Comparison of ENCODE assay signal across 15 cellular contexts in the genomic region with DNA sequence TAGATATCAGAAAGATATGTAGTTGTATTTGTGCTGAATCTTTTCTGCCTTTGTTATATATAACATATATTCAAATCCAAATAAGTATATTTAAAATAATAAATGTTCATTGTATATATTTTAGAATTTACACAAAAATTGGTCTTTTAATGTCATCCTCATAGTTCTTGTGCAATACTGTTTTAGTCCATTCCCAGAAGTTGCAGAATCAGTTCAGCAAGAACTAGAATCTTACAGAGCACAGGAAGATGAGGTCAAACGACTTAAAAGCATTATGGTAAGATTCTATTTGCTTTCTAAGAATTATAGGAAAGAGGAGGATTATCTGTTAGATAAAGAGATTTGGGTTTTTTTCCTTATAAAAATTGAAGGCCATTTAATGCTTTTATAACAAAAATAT. TPM values are rescaled to one million over a fixed set of nuclear protein-coding genes. Genes with fewer than 3 reads are reported as not detected.
DNase-seq lines count a peak whose midpoint lies in the region; FAIRE-seq and TF ChIP-seq lines count a peak whose summit lies in the region.
"Had no signal": no experiment of that assay in that cellular context is flagged by ENCODE, and none has a peak within 500 bp of the region (broad histone marks: within the 10 kb centered on the region; RNA-seq: fewer than 3 reads in every experiment).

No MANE protein-coding gene starts in this region.

- H3K4me3 ChIP-seq in fibroblast of villous mesenchyme (ENCODE audit: low read depth, low read length): no peak overlapping the region
- no peak overlapping the region for H3K4me3 ChIP-seq in small intestine (ENCODE audit: low read depth in 1 of 2, low read length in 2 of 2)
- no peak overlapping the region for H3K4me3 ChIP-seq in right atrium auricular region
- H3K4me3 ChIP-seq: GM12878, GM23338 had no signal

- WGBS in small intestine, 3 donors: 59 to 71% (median 63%) methylated on average over 1 of the region's 1 CpG

- DNase-seq in GM19239 (ENCODE audit: insufficient read length, low spot score): no peak
- peak; percentile 43 for DNase-seq in amniotic epithelial cell (ENCODE audit: low read depth)
- peak; percentile 12 for DNase-seq in fibroblast of villous mesenchyme (ENCODE audit: low read depth)
- DNase-seq in small intestine: no peak
- no peak for DNase-seq in right atrium auricular region (ENCODE audit: low spot score)
- no peak for DNase-seq in NCI-H226
- no peak for DNase-seq in NCI-H446 (lab: John Stamatoyannopoulos, UW)
- DNase-seq: C1 segment of cervical spinal cord; Calu3; CD4-positive, alpha-beta T cell; DMS 273 treated with DMSO at 0.1 percent for 48 hours; H9 had no signal

- peaks cover 0 to 6% of the 10 kb centered on the region in 2 donors for H3K36me3 ChIP-seq in small intestine (ENCODE audit: control insufficient read depth in 2 of 2, insufficient read depth in 2 of 2, low read length in 2 of 2)
- H3K36me3 ChIP-seq in right atrium auricular region: peaks cover 23% of the 10 kb centered on the region

- H3K4me1 ChIP-seq in small intestine (ENCODE audit: control insufficient read depth in 2 of 2, insufficient read depth in 1 of 2, low read depth in 1 of 2, low read length in 1 of 2): no peaks in the 10 kb centered on the region
- no peaks in the 10 kb centered on the region for H3K4me1 ChIP-seq in right atrium auricular region

- H3K27ac ChIP-seq in small intestine (ENCODE audit: low read depth in 1 of 2, low read length in 1 of 2): no peak overlapping the region
- H3K27ac ChIP-seq in right atrium auricular region: no peak overlapping the region

- H3K9me3 ChIP-seq in small intestine (ENCODE audit: control insufficient read depth, low read depth) (no peaks in the 10 kb centered on the region), right atrium auricular region (no peaks in the 10 kb centered on the region)

- peak; percentile 26 for FAIRE-seq in GM19239 (lab: Jason Lieb, UNC)
- FAIRE-seq in small intestine (lab: Jason Lieb, UNC): peak; percentile 82
- FAIRE-seq: GM12878, GM18507 had no signal

- TF ChIP-seq CTCF in fibroblast of villous mesenchyme (IDR thresholded peaks at IDR 0.05; ENCODE audit: insufficient read depth, low read depth, low read length) (no peak), right atrium auricular region (IDR thresholded peaks at IDR 0.05) (no peak)

- H3K27me3 ChIP-seq in small intestine (ENCODE audit: control insufficient read depth in 2 of 2, insufficient read depth in 2 of 2, low read length in 2 of 2) (no peaks in the 10 kb centered on the region), right atrium auricular region (no peaks in the 10 kb centered on the region)

RNA-seq across cellular contexts. Expression of a gene that starts 51.0 kb away (rescaled TPM):
- 149 and 203 TPM in 2 replicates for total RNA-seq in fibroblast of villous mesenchyme
- 10 to 100 TPM; 39.7 to 73.8 (median 51.6) TPM for polyA plus RNA-seq in small intestine
- total RNA-seq in right atrium auricular region: 10 to 100 TPM; 20.5 to 28.6 TPM

Comparison
In these comparisons a context has a peak if more than half of its experiments do, and no peak if none do; other contexts are left out.
1. DNase-seq: peak in amniotic epithelial cell (single experiment) and fibroblast of villous mesenchyme (single experiment); none in GM19239 (single experiment), small intestine (single experiment), right atrium auricular region (single experiment), NCI-H226 (single experiment) and NCI-H446 (0 of 2).